ENCODE assay signal across 26 cellular contexts in the genomic region with DNA sequence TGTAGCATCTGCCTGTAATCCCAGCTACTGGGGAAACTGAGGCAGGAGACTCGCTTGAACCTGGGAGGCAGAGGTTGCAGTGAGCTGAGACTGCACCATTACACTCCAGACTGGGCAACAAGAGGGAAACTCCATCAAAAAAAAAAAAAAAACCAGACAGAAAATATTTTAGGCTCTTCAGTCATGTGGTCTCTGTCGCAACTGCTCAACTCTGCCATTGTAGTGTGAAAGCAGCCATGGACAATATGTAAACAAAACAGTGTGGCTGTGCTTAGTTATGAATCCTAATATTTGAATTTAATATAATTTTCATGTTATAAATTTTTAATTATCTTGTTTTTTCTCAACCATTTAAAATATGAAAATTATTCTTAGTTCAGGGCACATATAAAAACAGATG.
"Had no signal": no experiment of that assay in that cellular context is flagged by ENCODE, and none has a peak within 500 bp of the region (broad histone marks: within the 10 kb centered on the region; RNA-seq: fewer than 3 reads in every experiment).

No MANE protein-coding gene starts in this region.

- H3K9me3 ChIP-seq: ovary, prostate gland, sigmoid colon, tibial nerve had no signal

- H3K36me3 ChIP-seq: heart left ventricle, ovary, prostate gland, sigmoid colon, tibial nerve had no signal

- H3K4me2 ChIP-seq: smooth muscle cell had no signal

- ATAC-seq: foreskin keratinocyte, heart left ventricle had no signal

- H3K4me1 ChIP-seq: foreskin keratinocyte, heart left ventricle, prostate gland, tibial nerve had no signal

- H3K27ac ChIP-seq: coronary artery, dorsolateral prefrontal cortex, foreskin keratinocyte, heart left ventricle, ovary, prostate gland, sigmoid colon, tibial nerve had no signal

- H3K4me3 ChIP-seq: coronary artery, dorsolateral prefrontal cortex, heart left ventricle, ovary, prostate gland, sigmoid colon, smooth muscle cell, tibial nerve had no signal

- H3K27me3 ChIP-seq: dorsolateral prefrontal cortex, foreskin keratinocyte, heart left ventricle, ovary, sigmoid colon, tibial nerve had no signal

- FAIRE-seq: bronchial epithelial cell had no signal

- DNase-seq: activated CD4-positive, alpha-beta memory T cell treated with anti-CD3 and anti-CD28 coated beads, Interleukin-2, amount 10 ng/mL, durations not matched to agents 7 days and 5 days; activated CD4-positive, alpha-beta T cell treated with anti-CD3 and anti-CD28 coated beads for 1 hour; activated CD4-positive, alpha-beta T cell treated with anti-CD3 and anti-CD28 coated beads, Interleukin-2, amount 10 ng/mL, durations not matched to agents 7 days and 5 days; activated CD8-positive, alpha-beta memory T cell treated with anti-CD3 and anti-CD28 coated beads, Interleukin-2, amount 50 U/mL, for 48 hours; activated gamma-delta T cell; activated naive CD4-positive, alpha-beta T cell treated with anti-CD3 and anti-CD28 coated beads, Interleukin-2, amount 50 U/mL, for 16 hours; activated T-cell treated with anti-CD3 and anti-CD28 coated beads, Interleukin-2, amount 50 U/mL, for 24 hours; cerebellar nuclear complex; dorsolateral prefrontal cortex; effector memory CD4-positive, alpha-beta T cell; foreskin keratinocyte; heart left ventricle; hypothalamus; immature natural killer cell; naive B cell; ovary; sigmoid colon; stimulated activated CD4-positive, alpha-beta T cell treated with anti-CD3 and anti-CD28 coated beads, Interleukin-15, amount 100 ng/mL, for 24 hours; stimulated activated CD4-positive, alpha-beta T cell treated with anti-CD3 and anti-CD28 coated beads, Interleukin-2, amount 100 ng/mL, for 24 hours; stimulated activated naive CD4-positive, alpha-beta T cell treated with Interleukin-2 at 50 U/mL for 16 hours; T-helper 9 cell had no signal
